In genomic region chr16:4384497-4384896, GRCh38 we compare ENCODE assay signal across 16 cellular contexts. TPM values are rescaled to one million over a fixed set of nuclear protein-coding genes. Genes with fewer than 3 reads are reported as not detected.
A peak's percentile ranks its signal among the peaks of the same experiment; 100 is the strongest.
DNase-seq lines count a peak whose midpoint lies in the region; ATAC-seq, FAIRE-seq and TF ChIP-seq lines count a peak whose summit lies in the region.
"Had no signal": no experiment of that assay in that cellular context is flagged by ENCODE, and none has a peak within 500 bp of the region (broad histone marks: within the 10 kb centered on the region; RNA-seq: fewer than 3 reads in every experiment).

No MANE protein-coding gene starts in this region.

- H3K9me3 Mint-ChIP-seq in HFFc6 (peaks cover 6% of the 10 kb centered on the region; the same call in 1 of the 2 replicates), type B pancreatic cell (no peaks in the 10 kb centered on the region)
- H3K9me3 Mint-ChIP-seq: activated B cell treated with CpG ODN at 0.5 μM for 24 hours; activated naive CD8-positive, alpha-beta T cell treated with anti-CD3 and anti-CD28 coated beads for 36 hours; stimulated activated effector memory CD8-positive, alpha-beta T cell treated with anti-CD3 and anti-CD28 coated beads, Interleukin-12 subunit alpha, Interleukin-12 subunit beta, amount 100 ng/mL, for 72 hours had no signal

- CTCF ChIA-PET in K562 (lab: Yijun Ruan, JAX; ENCODE audit: low intra/inter-chr PET ratio), result no interaction called here

- H3K9me3 ChIP-seq in K562 (replicated peaks; ENCODE audit: control insufficient read depth, insufficient read depth, low read depth, low read length), result no peaks in the 10 kb centered on the region
- H3K9me3 ChIP-seq: psoas muscle had no signal

- H3K9ac ChIP-seq in K562 (ENCODE audit: insufficient read depth in 1 of 2, low read depth in 2 of 2, low read length in 2 of 2), result no peak overlapping the region

- DNase-seq in HFFc6 (peak; percentile 57), K562 (ENCODE audit: extremely low read depth in 1 of 4, low spot score in 3 of 4) (peak in 2 of 4 experiments; percentile 26 to 28), islet precursor cell (peak; percentile 81), type B pancreatic cell (ENCODE audit: extremely low spot score, unreplicated experiment) (no peak), DMS153 treated with DMSO at 0.1 percent for 48 hours (lab: John Stamatoyannopoulos, UW; ENCODE audit: unreplicated experiment) (no peak), NCI-H2029 treated with DMSO at 0.1 percent for 48 hours (lab: John Stamatoyannopoulos, UW) (no peak)
- DNase-seq: activated B cell treated with CpG ODN at 0.5 μM for 24 hours; activated naive CD8-positive, alpha-beta T cell treated with anti-CD3 and anti-CD28 coated beads for 36 hours; foreskin melanocyte; GF-D8; NCI-H2171; psoas muscle; stimulated activated CD4-positive, alpha-beta T cell treated with anti-CD3 and anti-CD28 coated beads, Interleukin-4, amount 100 ng/mL, for 1 hour had no signal

- H3K9me1 ChIP-seq in K562 (ENCODE audit: control insufficient read depth, insufficient read depth, low read length), result peaks cover 1% of the 10 kb centered on the region

- no peak for TF ChIP-seq EP300 in K562 (IDR thresholded peaks at IDR 0.05; ENCODE audit: low read length)

- H3K79me2 ChIP-seq in K562 (ENCODE audit: control insufficient read depth, insufficient read depth, low read length), result no peaks in the 10 kb centered on the region

- peaks cover 65% of the 10 kb centered on the region for H3K4me1 Mint-ChIP-seq in HFFc6 (ENCODE audit: low read depth)
- H3K4me1 Mint-ChIP-seq in type B pancreatic cell (ENCODE audit: unreplicated experiment), result peaks cover 14% of the 10 kb centered on the region
- H3K4me1 Mint-ChIP-seq: activated B cell treated with CpG ODN at 0.5 μM for 24 hours; activated naive CD8-positive, alpha-beta T cell treated with anti-CD3 and anti-CD28 coated beads for 36 hours; stimulated activated effector memory CD8-positive, alpha-beta T cell treated with anti-CD3 and anti-CD28 coated beads, Interleukin-12 subunit alpha, Interleukin-12 subunit beta, amount 100 ng/mL, for 72 hours had no signal

- no peaks in the 10 kb centered on the region for H3K27me3 ChIP-seq in K562 (ENCODE audit: control insufficient read depth in 2 of 2, insufficient read depth in 2 of 2, low read length in 2 of 2)

- WGBS in K562 (ENCODE audit: insufficient coverage, low coverage, missing lambda C conversion rate), result 57% methylated on average over 7 of the region's 18 CpGs

- in situ Hi-C loops in K562 (cut with MboI), result no loop called here

- POLR2A ChIA-PET in K562 (lab: Yijun Ruan, JAX), result no interaction called here

- no peaks in the 10 kb centered on the region for H4K20me1 ChIP-seq in K562 (replicated peaks; ENCODE audit: control insufficient read depth, insufficient read depth, low read length)

- TF ChIP-seq CTCF in HFFc6 (IDR thresholded peaks at IDR 0.05) (no peak), K562 (IDR thresholded peaks at IDR 0.05 in 2 of 3, conservative IDR thresholded peaks at IDR 0.05 in 1 of 3; ENCODE audit: insufficient read depth in 2 of 3, low read depth in 1 of 3, low read length in 3 of 3) (no peak), type B pancreatic cell (conservative IDR thresholded peaks at IDR 0.05) (no peak)

- H3K36me3 ChIP-seq in K562 (ENCODE audit: control insufficient read depth, insufficient read depth, low read length), result peaks cover 64% of the 10 kb centered on the region; the same call in 1 of the 3 replicates

- no peak overlapping the region for H3K4me3 ChIP-seq in K562
- H3K4me3 ChIP-seq: psoas muscle had no signal

- H3K36me3 Mint-ChIP-seq in HFFc6 (ENCODE audit: low read depth) (no peaks in the 10 kb centered on the region), type B pancreatic cell (no peaks in the 10 kb centered on the region)
- H3K36me3 Mint-ChIP-seq: activated naive CD8-positive, alpha-beta T cell treated with anti-CD3 and anti-CD28 coated beads for 36 hours had no signal

- 0 out of 2 replicates have a peak overlapping the region, but pooled peaks have one; percentile 11 for H3K4me3 Mint-ChIP-seq in HFFc6
- no peak overlapping the region for H3K4me3 Mint-ChIP-seq in type B pancreatic cell
- H3K4me3 Mint-ChIP-seq: activated B cell treated with CpG ODN at 0.5 μM for 24 hours; activated naive CD8-positive, alpha-beta T cell treated with anti-CD3 and anti-CD28 coated beads for 36 hours; stimulated activated effector memory CD8-positive, alpha-beta T cell treated with anti-CD3 and anti-CD28 coated beads, Interleukin-12 subunit alpha, Interleukin-12 subunit beta, amount 100 ng/mL, for 72 hours had no signal

- H3K27me3 Mint-ChIP-seq in HFFc6 (ENCODE audit: insufficient read depth), result peaks cover 36% of the 10 kb centered on the region
- no peaks in the 10 kb centered on the region for H3K27me3 Mint-ChIP-seq in type B pancreatic cell
- H3K27me3 Mint-ChIP-seq: activated B cell treated with CpG ODN at 0.5 μM for 24 hours; activated naive CD8-positive, alpha-beta T cell treated with anti-CD3 and anti-CD28 coated beads for 36 hours had no signal

- FAIRE-seq in K562 (lab: Jason Lieb, UNC), result no peak

- ATAC-seq in K562 (no peak), GM18520 (IDR thresholded peaks at IDR 0.05; ENCODE audit: unreplicated experiment) (no peak)
- ATAC-seq: HCT116; psoas muscle; stimulated activated effector memory CD8-positive, alpha-beta T cell treated with anti-CD3 and anti-CD28 coated beads, Interleukin-12 subunit alpha, Interleukin-12 subunit beta, amount 100 ng/mL, for 72 hours had no signal

- BruUV-seq in K562 (replicated peaks; lab: Mats Ljungman, UMichigan), result no TSS peak

- intact Hi-C loops in K562 (cut with micrococcal nuclease), result no loop called here

- peak overlapping the region; percentile 89 for H3K27ac Mint-ChIP-seq in HFFc6
- peak overlapping the region; percentile 68 for H3K27ac Mint-ChIP-seq in type B pancreatic cell
- H3K27ac Mint-ChIP-seq: activated B cell treated with CpG ODN at 0.5 μM for 24 hours; activated naive CD8-positive, alpha-beta T cell treated with anti-CD3 and anti-CD28 coated beads for 36 hours had no signal

- peaks cover 0 to 37% of the 10 kb centered on the region in 2 experiments; a peak in 2 of 5 replicates for H3K4me1 ChIP-seq in K562 (replicated peaks in 1 of 2; ENCODE audit: control insufficient read depth in 2 of 2, insufficient read depth in 2 of 2, low read length in 2 of 2)

- no peak overlapping the region for H3K4me2 ChIP-seq in K562 (ENCODE audit: insufficient read depth, low read length)

- no peak overlapping the region for H3K27ac ChIP-seq in K562 (ENCODE audit: extremely low read depth, low read depth, low read length)
- H3K27ac ChIP-seq: psoas muscle had no signal

- no peak for TF ChIP-seq POLR2A in K562 (conservative IDR thresholded peaks at IDR 0.05)

- no peak for TF ChIP-seq RAD21 in K562 (CRISPR knock-in tag; conservative IDR thresholded peaks at IDR 0.05 in 1 of 2, IDR thresholded peaks at IDR 0.05 in 1 of 2)

- no peak overlapping the region for H2AFZ ChIP-seq in K562 (ENCODE audit: low read depth, low read length)

RNA-seq across cellular contexts. Expression of gene VASN, which starts 12.8 kb away (rescaled TPM):
- total RNA-seq in HFFc6 (2021; fragmentation: NEBNext Ultra II Directional; extraction: Animal tissue kit (Norgen Biotek cat#: 25700)), result 100 to 1,000 TPM in 4 of 6 experiments, 10 to 100 TPM in 2; 92.0 to 131 (median 103) TPM
- total RNA-seq in K562 (2011; cell fraction: chromatin; rRNA removed; ENCODE audit: low replicate concordance), result 1.2 and 9.8 TPM in 2 replicates
- 10.1 and 15.2 TPM in 2 replicates for total RNA-seq in K562 (2011; cell fraction: nucleolus; rRNA removed)
- 3.7 and 5.7 TPM in 2 replicates for total RNA-seq in K562 (2011; cell fraction: nucleoplasm; rRNA removed)
- total RNA-seq in K562 (2014; rRNA removed) (1.7 and 2.2 TPM in 2 replicates), K562 (2014; rRNA removed; fragmentation: Illumina TruSeq; extraction: Trizol) (0.06 and 0.07 TPM in 2 replicates), K562 (2015; rRNA removed; fragmentation: Illumina TruSeq; extraction: Trizol) (0.51 and 1.1 TPM in 2 replicates), K562 (2021) (2.4 and 2.5 TPM in 2 replicates), type B pancreatic cell (ENCODE audit: low replicate concordance) (9.7 and 29.0 TPM in 2 replicates)
- polyA plus RNA-seq in K562 (2011; rRNA removed) (0.31 and 1.2 TPM in 2 replicates), K562 (2014; fragmentation: Illumina TruSeq; extraction: Trizol) (0.16 and 0.42 TPM in 2 replicates), K562 (2014; fragmentation: Nextera tagmentation; extraction: Ambion mirVana) (under 1 TPM in 1 of 2 experiments, not detected in 1; 0.01 TPM), K562 (2014; rRNA removed) (0.78 and 0.90 TPM in 2 replicates)
- 0.78 and 3.2 TPM in 2 replicates for polyA plus RNA-seq in K562 (2011; cell fraction: cytosol; rRNA removed)
- polyA plus RNA-seq in K562 (2011; cell fraction: nucleus; rRNA removed), result 1.2 and 2.6 TPM in 2 replicates
- 2.9 and 6.1 TPM in 2 replicates for polyA plus RNA-seq in K562 (2012)
- 0.56 and 0.63 TPM in 2 replicates for polyA minus RNA-seq in K562 (2011; rRNA and poly(A)+ RNA removed)
- polyA minus RNA-seq in K562 (2011; cell fraction: cytosol; rRNA and poly(A)+ RNA removed), result 1.1 and 2.8 TPM in 2 replicates
- polyA minus RNA-seq in K562 (2011; cell fraction: nucleus; rRNA and poly(A)+ RNA removed), result 3.4 and 6.3 TPM in 2 replicates

RNA-seq across cellular contexts. Expression of gene CORO7, which starts 31.9 kb away (rescaled TPM):
- total RNA-seq in HFFc6 (2021; fragmentation: NEBNext Ultra II Directional; extraction: Animal tissue kit (Norgen Biotek cat#: 25700)), result 10 to 100 TPM; 12.1 to 20.9 (median 17.2) TPM
- 91.2 and 301 TPM in 2 replicates for total RNA-seq in K562 (2011; cell fraction: chromatin; rRNA removed; ENCODE audit: low replicate concordance)
- 159 and 160 TPM in 2 replicates for total RNA-seq in K562 (2011; cell fraction: nucleolus; rRNA removed)
- 112 and 116 TPM in 2 replicates for total RNA-seq in K562 (2011; cell fraction: nucleoplasm; rRNA removed)
- total RNA-seq in K562 (2014; rRNA removed) (30.5 and 37.8 TPM in 2 replicates), K562 (2014; rRNA removed; fragmentation: Illumina TruSeq; extraction: Trizol) (6.9 and 8.5 TPM in 2 replicates), K562 (2015; rRNA removed; fragmentation: Illumina TruSeq; extraction: Trizol) (18.7 and 21.0 TPM in 2 replicates), K562 (2021) (67.0 and 77.2 TPM in 2 replicates), type B pancreatic cell (ENCODE audit: low replicate concordance) (32.3 and 41.4 TPM in 2 replicates)
- polyA plus RNA-seq in K562 (2011; rRNA removed) (15.4 and 35.9 TPM in 2 replicates), K562 (2014; fragmentation: Illumina TruSeq; extraction: Trizol) (21.6 and 29.6 TPM in 2 replicates), K562 (2014; fragmentation: Nextera tagmentation; extraction: Ambion mirVana) (under 1 TPM; 0.45 to 0.51 TPM), K562 (2014; rRNA removed) (54.1 and 63.1 TPM in 2 replicates)
- 17.5 and 26.3 TPM in 2 replicates for polyA plus RNA-seq in K562 (2011; cell fraction: cytosol; rRNA removed)
- polyA plus RNA-seq in K562 (2011; cell fraction: nucleus; rRNA removed), result 184 and 367 TPM in 2 replicates
- 31.1 and 80.3 TPM in 2 replicates for polyA plus RNA-seq in K562 (2012)
- 11.1 and 17.7 TPM in 2 replicates for polyA minus RNA-seq in K562 (2011; rRNA and poly(A)+ RNA removed)
- polyA minus RNA-seq in K562 (2011; cell fraction: cytosol; rRNA and poly(A)+ RNA removed), result 33.7 and 44.1 TPM in 2 replicates
- polyA minus RNA-seq in K562 (2011; cell fraction: nucleus; rRNA and poly(A)+ RNA removed), result 52.4 and 63.5 TPM in 2 replicates

RNA-seq across cellular contexts. Expression of gene PAM16, which starts 33.4 kb away (rescaled TPM):
- 10 to 100 TPM; 44.9 to 50.8 (median 46.1) TPM for total RNA-seq in HFFc6 (2021; fragmentation: NEBNext Ultra II Directional; extraction: Animal tissue kit (Norgen Biotek cat#: 25700))
- total RNA-seq in K562 (2011; cell fraction: chromatin; rRNA removed; ENCODE audit: low replicate concordance), result 70.0 and 135 TPM in 2 replicates
- total RNA-seq in K562 (2011; cell fraction: nucleolus; rRNA removed), result 74.5 and 92.1 TPM in 2 replicates
- total RNA-seq in K562 (2011; cell fraction: nucleoplasm; rRNA removed), result 76.8 and 107 TPM in 2 replicates
- total RNA-seq in K562 (2014; rRNA removed), result 173 and 213 TPM in 2 replicates
- total RNA-seq in K562 (2014; rRNA removed; fragmentation: Illumina TruSeq; extraction: Trizol), result 32.6 and 38.7 TPM in 2 replicates
- total RNA-seq in K562 (2015; rRNA removed; fragmentation: Illumina TruSeq; extraction: Trizol), result 48.4 and 56.1 TPM in 2 replicates
- total RNA-seq in K562 (2021), result 123 and 150 TPM in 2 replicates
- polyA plus RNA-seq in K562 (2011; rRNA removed), result 79.3 and 88.9 TPM in 2 replicates
- 175 and 283 TPM in 2 replicates for polyA plus RNA-seq in K562 (2011; cell fraction: cytosol; rRNA removed)
- 85.0 and 101 TPM in 2 replicates for polyA plus RNA-seq in K562 (2011; cell fraction: nucleus; rRNA removed)
- 96.6 and 100 TPM in 2 replicates for polyA plus RNA-seq in K562 (2012)
- polyA plus RNA-seq in K562 (2014; fragmentation: Illumina TruSeq; extraction: Trizol), result 49.0 and 66.3 TPM in 2 replicates
- 10 to 100 TPM; 41.5 to 81.1 TPM for polyA plus RNA-seq in K562 (2014; fragmentation: Nextera tagmentation; extraction: Ambion mirVana)
- polyA plus RNA-seq in K562 (2014; rRNA removed), result 243 and 273 TPM in 2 replicates
- polyA minus RNA-seq in K562 (2011; rRNA and poly(A)+ RNA removed), result 10.6 and 11.8 TPM in 2 replicates
- polyA minus RNA-seq in K562 (2011; cell fraction: cytosol; rRNA and poly(A)+ RNA removed), result 19.8 and 22.7 TPM in 2 replicates
- polyA minus RNA-seq in K562 (2011; cell fraction: nucleus; rRNA and poly(A)+ RNA removed), result 10.8 and 13.7 TPM in 2 replicates
- total RNA-seq in type B pancreatic cell (ENCODE audit: low replicate concordance), result 30.5 and 39.3 TPM in 2 replicates

RNA-seq across cellular contexts. Expression of gene DNAJA3, which starts 41.2 kb away (rescaled TPM):
- total RNA-seq in HFFc6 (2021; fragmentation: NEBNext Ultra II Directional; extraction: Animal tissue kit (Norgen Biotek cat#: 25700)), result 10 to 100 TPM; 40.8 to 54.4 (median 45.1) TPM
- 136 and 226 TPM in 2 replicates for total RNA-seq in K562 (2011; cell fraction: chromatin; rRNA removed; ENCODE audit: low replicate concordance)
- 126 and 149 TPM in 2 replicates for total RNA-seq in K562 (2011; cell fraction: nucleolus; rRNA removed)
- total RNA-seq in K562 (2011; cell fraction: nucleoplasm; rRNA removed), result 142 and 159 TPM in 2 replicates
- total RNA-seq in K562 (2014; rRNA removed), result 105 and 143 TPM in 2 replicates
- 59.6 and 64.7 TPM in 2 replicates for total RNA-seq in K562 (2014; rRNA removed; fragmentation: Illumina TruSeq; extraction: Trizol)
- 77.0 and 78.4 TPM in 2 replicates for total RNA-seq in K562 (2015; rRNA removed; fragmentation: Illumina TruSeq; extraction: Trizol)
- total RNA-seq in K562 (2021), result 86.1 and 86.6 TPM in 2 replicates
- polyA plus RNA-seq in K562 (2011; rRNA removed), result 67.0 and 79.0 TPM in 2 replicates
- 67.8 and 77.0 TPM in 2 replicates for polyA plus RNA-seq in K562 (2011; cell fraction: cytosol; rRNA removed)
- polyA plus RNA-seq in K562 (2011; cell fraction: nucleus; rRNA removed), result 144 and 165 TPM in 2 replicates
- polyA plus RNA-seq in K562 (2012), result 62.5 and 74.7 TPM in 2 replicates
- 80.0 and 88.3 TPM in 2 replicates for polyA plus RNA-seq in K562 (2014; fragmentation: Illumina TruSeq; extraction: Trizol)
- polyA plus RNA-seq in K562 (2014; fragmentation: Nextera tagmentation; extraction: Ambion mirVana), result 10 to 100 TPM in 1 of 2 experiments, 1 to 10 TPM in 1; 8.1 to 14.1 TPM
- 91.2 and 121 TPM in 2 replicates for polyA plus RNA-seq in K562 (2014; rRNA removed)
- 40.6 and 53.4 TPM in 2 replicates for polyA minus RNA-seq in K562 (2011; rRNA and poly(A)+ RNA removed)
- 33.4 and 38.2 TPM in 2 replicates for polyA minus RNA-seq in K562 (2011; cell fraction: cytosol; rRNA and poly(A)+ RNA removed)
- polyA minus RNA-seq in K562 (2011; cell fraction: nucleus; rRNA and poly(A)+ RNA removed), result 41.6 and 64.8 TPM in 2 replicates
- 43.9 and 46.5 TPM in 2 replicates for total RNA-seq in type B pancreatic cell (ENCODE audit: low replicate concordance)

Comparison
In these comparisons a context has a peak if more than half of its experiments do, and no peak if none do; other contexts are left out.
1. DNase-seq: peak in HFFc6 (single experiment) and islet precursor cell (single experiment); none in type B pancreatic cell (single experiment), DMS153 treated with DMSO at 0.1 percent for 48 hours (single experiment) and NCI-H2029 treated with DMSO at 0.1 percent for 48 hours (single experiment).